ENCODE assay signal across 1 cellular context in genomic region chr5:90434116-90434714, GRCh38.
TF ChIP-seq lines count a peak whose summit lies in the region.

No MANE protein-coding gene starts in this region.

TF ChIP-seq in endothelial cell of umbilical vein, 7 proteins besides CTCF, POLR2A, EP300 and RAD21 (continued from another document):
- no peak for TF ChIP-seq EZH2 (IDR thresholded peaks at IDR 0.05; ENCODE audit: borderline replicate concordance, low read depth, low read length, severe bottlenecking)
